Comparison of ENCODE assay signal across 17 cellular contexts in the genomic region with DNA sequence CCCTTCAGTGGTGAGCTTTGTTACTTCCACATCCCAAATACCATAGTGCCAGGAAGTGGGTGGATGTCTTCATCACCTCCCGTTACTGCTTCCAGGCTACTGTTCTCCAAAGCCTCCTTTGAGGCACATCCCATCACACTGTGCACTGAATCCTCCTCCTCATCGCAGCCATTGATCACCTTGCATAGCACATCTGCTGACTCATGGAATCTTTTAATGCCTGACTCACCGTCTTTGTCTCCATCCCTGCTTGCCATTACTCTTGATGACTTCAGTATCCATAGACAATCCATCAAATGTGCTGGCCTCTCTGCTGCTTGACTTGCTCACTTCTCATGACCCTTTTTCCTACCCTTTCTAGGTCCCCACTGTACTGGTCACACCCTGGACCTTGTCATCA.
DNase-seq lines count a peak whose midpoint lies in the region; ATAC-seq, FAIRE-seq and TF ChIP-seq lines count a peak whose summit lies in the region.
"Had no signal": no experiment of that assay in that cellular context is flagged by ENCODE, and none has a peak within 500 bp of the region (broad histone marks: within the 10 kb centered on the region; RNA-seq: fewer than 3 reads in every experiment).

No MANE protein-coding gene starts in this region.

- no peaks in the 10 kb centered on the region for H3K23me2 ChIP-seq in H1 (ENCODE audit: low read depth, low read length)

- no peak overlapping the region for H2AFZ ChIP-seq in H1 (ENCODE audit: low read length)

- no peaks in the 10 kb centered on the region for H3K27me3 ChIP-seq in BLaER1 treated with 17β-estradiol and CSF1 and Interleukin-3, amounts not matched to agents 10 nM and 100 nM
- peaks cover 0 to 5% (median 0%) of the 10 kb centered on the region in 4 experiments; a peak in 2 of 7 replicates for H3K27me3 ChIP-seq in H1 (replicated peaks in 1 of 4; ENCODE audit: control insufficient read depth in 3 of 4, extremely low read depth in 1 of 4, insufficient read depth in 3 of 4, low read length in 3 of 4)
- no peaks in the 10 kb centered on the region for H3K27me3 ChIP-seq in body of pancreas

- H2BK15ac ChIP-seq in H1 (ENCODE audit: low read length), result peak overlapping the region; percentile 81

- H2BK5ac ChIP-seq in H1 (ENCODE audit: low read depth, low read length), result no peak overlapping the region

- no peak for TF ChIP-seq EP300 in H1 (IDR thresholded peaks at IDR 0.05; ENCODE audit: borderline replicate concordance in 1 of 2, low read depth in 2 of 2, low read length in 2 of 2)

- no peak for TF ChIP-seq RAD21 in H1 (IDR thresholded peaks at IDR 0.05 in 1 of 2, conservative IDR thresholded peaks at IDR 0.05 in 1 of 2; ENCODE audit: low read depth in 2 of 2, low read length in 2 of 2)

- H3K9ac ChIP-seq in BLaER1 treated with 17β-estradiol and CSF1 and Interleukin-3, amounts not matched to agents 10 nM and 100 nM, result peak overlapping the region in 9 of 11 experiments; percentile 36 to 74 (median 69); a peak in 15 of 22 replicates
- no peak overlapping the region for H3K9ac ChIP-seq in H1 (replicated peaks in 1 of 4; ENCODE audit: extremely low read depth in 1 of 4, low read depth in 3 of 4, low read length in 3 of 4)
- H3K9ac ChIP-seq: KMS-11 had no signal

- H4K8ac ChIP-seq in H1 (ENCODE audit: extremely low read depth, insufficient read depth, low read length), result no peak overlapping the region

- H2AK5ac ChIP-seq in H1 (ENCODE audit: low read depth, low read length), result 0 out of 2 replicates have a peak overlapping the region, but pooled peaks have one; percentile 75

- H2BK20ac ChIP-seq in H1 (ENCODE audit: low read length), result no peak overlapping the region

- H3K4me1 ChIP-seq in BLaER1 treated with 17β-estradiol and CSF1 and Interleukin-3, amounts not matched to agents 10 nM and 100 nM, result peaks cover 14 to 64% (median 42%) of the 10 kb centered on the region in 10 experiments
- H3K4me1 ChIP-seq in H1 (replicated peaks in 1 of 4; ENCODE audit: control insufficient read depth in 3 of 4, insufficient read depth in 4 of 4, low read length in 3 of 4), result peaks cover 3 to 11% (median 5%) of the 10 kb centered on the region in 4 experiments; a peak in 6 of 7 replicates
- H3K4me1 ChIP-seq in body of pancreas, result no peaks in the 10 kb centered on the region

- CTCF ChIA-PET in H1 (lab: Charles Lee; ENCODE audit: partially characterized antibody), result no interaction called here

- no peak overlapping the region for H4K91ac ChIP-seq in H1 (replicated peaks; ENCODE audit: insufficient read length, low read length)

- peak overlapping the region in 3 of 10 experiments; percentile 3 to 13 (median 12); a peak in 4 of 20 replicates for H3K4me3 ChIP-seq in BLaER1 treated with 17β-estradiol and CSF1 and Interleukin-3, amounts not matched to agents 10 nM and 100 nM
- no peak overlapping the region for H3K4me3 ChIP-seq in H1 (ENCODE audit: extremely low read depth in 1 of 4, insufficient read depth in 2 of 4, low read depth in 3 of 4, low read length in 4 of 4)
- no peak overlapping the region for H3K4me3 ChIP-seq in body of pancreas
- H3K4me3 ChIP-seq: GM12878 had no signal

- TF ChIP-seq POLR2A in H1 (IDR thresholded peaks at IDR 0.05; ENCODE audit: control extremely low read depth in 1 of 2, low read depth in 2 of 2, low read length in 2 of 2) (no peak), body of pancreas (IDR thresholded peaks at IDR 0.05) (no peak)

- no peak overlapping the region for H3K23ac ChIP-seq in H1 (ENCODE audit: insufficient read length)

- ATAC-seq in body of pancreas (no peak), GM21447 (IDR thresholded peaks at IDR 0.05; ENCODE audit: unreplicated experiment) (no peak), GM18517 (IDR thresholded peaks at IDR 0.05; ENCODE audit: unreplicated experiment) (no peak)
- ATAC-seq: GM12878, HCT116 had no signal

- H3K14ac ChIP-seq in H1 (ENCODE audit: insufficient read length), result no peak overlapping the region

- peaks cover 0 to 10% (median 0%) of the 10 kb centered on the region in 11 experiments; a peak in 4 of 22 replicates for H3K9me3 ChIP-seq in BLaER1 treated with 17β-estradiol and CSF1 and Interleukin-3, amounts not matched to agents 10 nM and 100 nM (replicated peaks in 1 of 11)
- no peaks in the 10 kb centered on the region for H3K9me3 ChIP-seq in H1 (ENCODE audit: insufficient read depth in 2 of 2, low read depth in 1 of 2, low read length in 1 of 2)
- H3K9me3 ChIP-seq in body of pancreas, result no peaks in the 10 kb centered on the region

- no peak overlapping the region for H3K18ac ChIP-seq in H1 (ENCODE audit: extremely low read depth, low read length)

- H3K79me2 ChIP-seq in H1 (ENCODE audit: control insufficient read depth in 1 of 2, insufficient read depth in 2 of 2, low read length in 2 of 2), result no peaks in the 10 kb centered on the region

- H3K27ac ChIP-seq in BLaER1 treated with 17β-estradiol and CSF1 and Interleukin-3, amounts not matched to agents 10 nM and 100 nM, result peak overlapping the region in 9 of 11 experiments; percentile 60 to 86 (median 82); a peak in 18 of 22 replicates
- H3K27ac ChIP-seq in H1 (ENCODE audit: low read depth, low read length), result no peak overlapping the region
- no peak overlapping the region for H3K27ac ChIP-seq in body of pancreas
- H3K27ac ChIP-seq: HL-60, KMS-11 had no signal

- FAIRE-seq in H1 (lab: Jason Lieb, UNC), result no peak
- FAIRE-seq: A204.1, GM12878, GM18507, H54 had no signal

- no peaks in the 10 kb centered on the region for H4K20me1 ChIP-seq in BLaER1 treated with 17β-estradiol and CSF1 and Interleukin-3, amounts not matched to agents 10 nM and 100 nM
- H4K20me1 ChIP-seq in H1 (replicated peaks in 1 of 2; ENCODE audit: control insufficient read depth in 1 of 2, insufficient read depth in 2 of 2, low read length in 2 of 2), result no peaks in the 10 kb centered on the region

- DNase-seq in A172 (ENCODE audit: low spot score), result peak; percentile 8
- peak; percentile 14 for DNase-seq in M059J (ENCODE audit: low read depth)
- DNase-seq in H1 (ENCODE audit: low read depth in 1 of 2, low spot score in 2 of 2), result no peak
- no peak for DNase-seq in body of pancreas
- DNase-seq in hypothalamus (lab: John Stamatoyannopoulos, UW), result no peak
- DNase-seq: CD4-positive, CD25-positive, alpha-beta regulatory T cell; DMS79 had no signal

- TF ChIP-seq CTCF in H1 (IDR thresholded peaks at IDR 0.05; ENCODE audit: control extremely low read depth in 1 of 3, insufficient read depth in 1 of 3, low read depth in 1 of 3, low read length in 3 of 3), result no peak
- TF ChIP-seq CTCF in body of pancreas (IDR thresholded peaks at IDR 0.05), result no peak

- peak overlapping the region; percentile 30 to 75 (median 58); a peak in 20 of 22 replicates for H3K4me2 ChIP-seq in BLaER1 treated with 17β-estradiol and CSF1 and Interleukin-3, amounts not matched to agents 10 nM and 100 nM
- H3K4me2 ChIP-seq in H1 (ENCODE audit: insufficient read depth in 1 of 2, low read depth in 2 of 2, low read length in 2 of 2), result no peak overlapping the region; a peak in 1 of 4 replicates
- H3K4me2 ChIP-seq: KMS-11 had no signal

- no peak overlapping the region for H3K56ac ChIP-seq in H1 (replicated peaks; ENCODE audit: insufficient read length, low read depth, low read length)

- no peaks in the 10 kb centered on the region for H3K36me3 ChIP-seq in BLaER1 treated with 17β-estradiol and CSF1 and Interleukin-3, amounts not matched to agents 10 nM and 100 nM
- H3K36me3 ChIP-seq in H1 (ENCODE audit: control insufficient read depth in 2 of 4, insufficient read depth in 4 of 4, low read length in 3 of 4) (no peaks in the 10 kb centered on the region), body of pancreas (replicated peaks in 1 of 2; ENCODE audit: insufficient read depth in 1 of 2, low read depth in 2 of 2) (no peaks in the 10 kb centered on the region)

- intact Hi-C loops in body of pancreas (cut with DNase I), result no loop called here

- 0 out of 2 replicates have a peak overlapping the region, but pooled peaks have one; percentile 14 for H2BK12ac ChIP-seq in H1 (ENCODE audit: low read depth, low read length)

- no peak overlapping the region for H2BK120ac ChIP-seq in H1 (replicated peaks; ENCODE audit: low read depth, low read length)

- 90% methylated on average over 3 of the region's 3 CpGs; no CpG with 5 or more reads in 1 of the 2 experiments for WGBS in H1 (ENCODE audit: extremely low coverage in 1 of 2, insufficient coverage in 1 of 2, insufficient read length in 1 of 2, insufficient replicate concordance in 2 of 2, low coverage in 1 of 2, low lambda C conversion rate in 2 of 2, missing lambda C conversion rate in 1 of 2), 2 experiments
- WGBS in body of pancreas, 2 donors, result 80 to 92% methylated on average over 3 of the region's 3 CpGs

- no peaks in the 10 kb centered on the region for H3K79me1 ChIP-seq in H1 (ENCODE audit: low read depth, low read length)

- POLR2A ChIA-PET in H1 (lab: Charles Lee; ENCODE audit: partially characterized antibody), result no interaction called here

- H4K5ac ChIP-seq in H1 (ENCODE audit: insufficient read length, low read depth, low read length), result no peak overlapping the region

- H3K4ac ChIP-seq in H1 (replicated peaks; ENCODE audit: insufficient read length, low read depth, low read length), result no peak overlapping the region

TF ChIP-seq in H1, 55 proteins besides CTCF, POLR2A, EP300 and RAD21:
- TF ChIP-seq BACH1 (IDR thresholded peaks at IDR 0.05; ENCODE audit: low read length), result peak; percentile 85
- TF ChIP-seq MAFK (IDR thresholded peaks at IDR 0.05; ENCODE audit: low read depth, low read length), result peak; percentile 62; the same call in 1 of the 2 replicates
- no peak for TF ChIP-seq KDM1A (IDR thresholded peaks at IDR 0.05; ENCODE audit: borderline replicate concordance, low read length)
- no peak for TF ChIP-seq SP2 (IDR thresholded peaks at IDR 0.05; ENCODE audit: low read length)
- no peak for TF ChIP-seq KDM5A (IDR thresholded peaks at IDR 0.05; ENCODE audit: low read length)
- TF ChIP-seq POLR2AphosphoS5 (IDR thresholded peaks at IDR 0.05; ENCODE audit: low read depth, low read length), result no peak

Comparison
In these comparisons a context has a peak if more than half of its experiments do, and no peak if none do; other contexts are left out.
1. DNase-seq: peak in A172 (single experiment) and M059J (single experiment); none in H1 (0 of 2), body of pancreas (0 of 4) and hypothalamus (0 of 51).
2. H3K27ac ChIP-seq: peak in BLaER1 treated with 17β-estradiol and CSF1 and Interleukin-3, amounts not matched to agents 10 nM and 100 nM (9 of 11); none in H1 (single experiment) and body of pancreas (0 of 4).
3. H3K4me2 ChIP-seq: peak in BLaER1 treated with 17β-estradiol and CSF1 and Interleukin-3, amounts not matched to agents 10 nM and 100 nM (11 of 11); none in H1 (0 of 2).
4. H3K9ac ChIP-seq: peak in BLaER1 treated with 17β-estradiol and CSF1 and Interleukin-3, amounts not matched to agents 10 nM and 100 nM (9 of 11); none in H1 (0 of 4).